Comparison of ENCODE assay signal across 8 cellular contexts in the genomic region with DNA sequence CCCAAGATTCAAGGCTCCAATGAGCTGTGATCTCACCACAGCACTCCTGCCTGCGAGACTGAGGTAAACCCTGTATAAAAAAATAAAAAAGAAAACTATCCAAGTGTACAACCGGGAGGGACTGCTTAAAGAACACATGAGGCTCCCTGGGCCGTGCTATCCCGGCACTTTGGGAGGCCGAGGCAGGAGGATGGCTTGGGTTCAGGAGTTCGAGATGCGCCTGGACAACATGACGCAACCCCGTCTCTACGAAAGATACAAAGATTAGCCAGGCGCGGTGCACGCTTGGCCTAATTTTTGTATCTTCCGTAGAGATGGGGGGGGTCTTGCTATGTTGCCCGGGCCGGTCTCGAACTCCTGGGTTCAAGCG.
DNase-seq lines count a peak whose midpoint lies in the region; ATAC-seq and TF ChIP-seq lines count a peak whose summit lies in the region.
"Not testable (repeated sequence)": the region's sequence is repeated elsewhere in the genome, so short reads cannot be mapped to it uniquely, and the experiment has no call there.

No MANE protein-coding gene starts in this region.

- H3K9me2 ChIP-seq in HCT116 (ENCODE audit: insufficient read depth); neural cell (ENCODE audit: insufficient read depth, low read length): not testable (repeated sequence)

- H4K20me1 ChIP-seq in HCT116 (ENCODE audit: insufficient read depth); neural cell (ENCODE audit: insufficient read depth): not testable (repeated sequence)

- RAD21 ChIA-PET in HCT116 (lab: Charles Lee; ENCODE audit: low non-redundant PET in 1 of 2, low total read pairs in 2 of 2, uncharacterized antibody in 2 of 2, unreplicated experiment in 2 of 2): interaction anchor here in 1 of 2 experiments (1.4 kb wide), 1 partner anchor 69 kb away, joined by 4 read pairs; no protein-coding TSS in a partner anchor

- not testable (repeated sequence) for H3K27me3 Mint-ChIP-seq in activated naive CD4-positive, alpha-beta T cell treated with anti-CD3 and anti-CD28 coated beads, Interleukin-2, amount 10 ng/mL, durations not matched to agents 7 days and 5 days

- not testable (repeated sequence) for H3K36me3 Mint-ChIP-seq in activated naive CD4-positive, alpha-beta T cell treated with anti-CD3 and anti-CD28 coated beads, Interleukin-2, amount 10 ng/mL, durations not matched to agents 7 days and 5 days

- not testable (repeated sequence) for TF ChIP-seq CTCF in BJ (IDR thresholded peaks at IDR 0.05; ENCODE audit: insufficient read depth, low read depth, low read length); HCT116 (IDR thresholded peaks at IDR 0.05 in 2 of 3, conservative IDR thresholded peaks at IDR 0.05 in 1 of 3; ENCODE audit: borderline replicate concordance in 1 of 3, insufficient read depth in 1 of 3, low read depth in 2 of 3, low read length in 2 of 3); Panc1 (IDR thresholded peaks at IDR 0.05); neural cell (IDR thresholded peaks at IDR 0.05; ENCODE audit: poor library complexity, severe bottlenecking)

- peak overlapping the region; percentile 72 for H3K4me2 ChIP-seq in HCT116 (ENCODE audit: low read length)
- H3K4me2 ChIP-seq in neural cell (ENCODE audit: low read length): not testable (repeated sequence)

- not testable (repeated sequence) for H3K9me3 Mint-ChIP-seq in activated naive CD4-positive, alpha-beta T cell treated with anti-CD3 and anti-CD28 coated beads, Interleukin-2, amount 10 ng/mL, durations not matched to agents 7 days and 5 days

- DNase-seq in BJ (ENCODE audit: low read depth); HCT116 (ENCODE audit: low read depth, low spot score); Panc1 (ENCODE audit: low read depth, low spot score); activated naive CD4-positive, alpha-beta T cell treated with anti-CD3 and anti-CD28 coated beads, Interleukin-2, amount 10 ng/mL, durations not matched to agents 7 days and 5 days; effector memory CD4-positive, alpha-beta T cell: not testable (repeated sequence)

- intact Hi-C loops in HCT116 (cut with micrococcal nuclease); Panc1 (cut with micrococcal nuclease; ENCODE audit: unreplicated experiment): not testable (repeated sequence)

- H3F3A ChIP-seq in neural cell (ENCODE audit: insufficient read depth, low read length, poor library complexity, severe bottlenecking): not testable (repeated sequence)

- in situ Hi-C loops in Panc1 (cut with HindIII; ENCODE audit: low pct_unique_long_range_greater_than_20kb, low sequenced_read_pairs): not testable (repeated sequence)

- not testable (repeated sequence) for TF ChIP-seq POLR2A in HCT116 (IDR thresholded peaks at IDR 0.05; ENCODE audit: borderline replicate concordance, extremely low read depth, insufficient read depth, insufficient read length)

- POLR2A ChIA-PET in BJ (lab: Charles Lee); HCT116 (lab: Charles Lee); Panc1 (lab: Charles Lee): not testable (repeated sequence)

- not testable (repeated sequence) for H3K36me3 ChIP-seq in BJ (ENCODE audit: control insufficient read depth, insufficient read depth, low read length); HCT116 (ENCODE audit: control insufficient read depth in 1 of 2, insufficient read depth in 2 of 2, low read length in 2 of 2); Panc1 (ENCODE audit: control insufficient read depth, insufficient read depth, low read length); effector memory CD4-positive, alpha-beta T cell (ENCODE audit: control insufficient read depth, insufficient read depth, low read length); iPS-20b (ENCODE audit: insufficient read depth, low read depth, low read length); neural cell (ENCODE audit: insufficient read depth, low read length); subcutaneous abdominal adipose tissue (ENCODE audit: control insufficient read depth in 5 of 5, insufficient read depth in 5 of 5, low read length in 5 of 5)

- H3K9ac ChIP-seq in HCT116 (ENCODE audit: low read length) (peak overlapping the region; percentile 78), neural cell (ENCODE audit: low read length) (peak overlapping the region; percentile 79), subcutaneous abdominal adipose tissue (ENCODE audit: low read length in 5 of 5) (peak overlapping the region in 3 of 5 donors; percentile 0 to 76 (median 69))
- H3K9ac ChIP-seq in iPS-20b (ENCODE audit: low read depth, low read length): not testable (repeated sequence)

- not testable (repeated sequence) for H3K4me1 ChIP-seq in HCT116 (ENCODE audit: control insufficient read depth in 1 of 2, insufficient read depth in 2 of 2, low read length in 2 of 2); Panc1 (ENCODE audit: control insufficient read depth, insufficient read depth, low read length); effector memory CD4-positive, alpha-beta T cell (ENCODE audit: control insufficient read depth, insufficient read depth, low read length, poor library complexity, severe bottlenecking); iPS-20b (ENCODE audit: insufficient read depth, low read length)
- peaks cover 0 to 10% (median 3%) of the 10 kb centered on the region in 5 donors for H3K4me1 ChIP-seq in subcutaneous abdominal adipose tissue (ENCODE audit: control insufficient read depth in 5 of 5, insufficient read depth in 5 of 5, low read length in 5 of 5)

- CTCF ChIA-PET in BJ (lab: Yijun Ruan, JAX); HCT116 (lab: Charles Lee); Panc1 (lab: Charles Lee): not testable (repeated sequence)
- CTCF ChIA-PET in activated naive CD4-positive, alpha-beta T cell treated with anti-CD3 and anti-CD28 coated beads, Interleukin-2, amount 10 ng/mL, durations not matched to agents 7 days and 5 days (lab: Charles Lee): interaction anchor here (0.6 kb wide), 1 partner anchor 28 kb away, joined by 3 read pairs; no protein-coding TSS in a partner anchor

- H3K4me1 Mint-ChIP-seq in activated naive CD4-positive, alpha-beta T cell treated with anti-CD3 and anti-CD28 coated beads, Interleukin-2, amount 10 ng/mL, durations not matched to agents 7 days and 5 days: peaks cover 15% of the 10 kb centered on the region

- H3K4me3 Mint-ChIP-seq in activated naive CD4-positive, alpha-beta T cell treated with anti-CD3 and anti-CD28 coated beads, Interleukin-2, amount 10 ng/mL, durations not matched to agents 7 days and 5 days: peak overlapping the region; percentile 86

- TF ChIP-seq RAD21 in HCT116 (IDR thresholded peaks at IDR 0.05; ENCODE audit: low read depth); neural cell (conservative IDR thresholded peaks at IDR 0.05): not testable (repeated sequence)

- H3K27me3 ChIP-seq in BJ (ENCODE audit: control insufficient read depth, insufficient read depth, low read length); HCT116 (ENCODE audit: insufficient read depth, low read length); Panc1 (ENCODE audit: control insufficient read depth, insufficient read depth, low read length); effector memory CD4-positive, alpha-beta T cell (replicated peaks; ENCODE audit: control insufficient read depth, insufficient read depth, low read length, poor library complexity, severe bottlenecking); iPS-20b (ENCODE audit: insufficient read depth, low read length); neural cell (ENCODE audit: insufficient read depth, low read depth, low read length); subcutaneous abdominal adipose tissue (ENCODE audit: control insufficient read depth in 5 of 5, insufficient read depth in 4 of 5, low read length in 5 of 5): not testable (repeated sequence)

- peak overlapping the region; percentile 91 for H3K27ac Mint-ChIP-seq in activated naive CD4-positive, alpha-beta T cell treated with anti-CD3 and anti-CD28 coated beads, Interleukin-2, amount 10 ng/mL, durations not matched to agents 7 days and 5 days

- H3K79me2 ChIP-seq in HCT116 (ENCODE audit: insufficient read depth, low read length); neural cell (replicated peaks; ENCODE audit: insufficient read depth, low read length): not testable (repeated sequence)

- peak; percentile 8 for ATAC-seq in HCT116
- ATAC-seq in Panc1: peak; percentile 5

- not testable (repeated sequence) for H3K9me3 ChIP-seq in HCT116 (ENCODE audit: control insufficient read depth in 1 of 2, insufficient read depth in 1 of 2, low read depth in 1 of 2, low read length in 2 of 2); Panc1 (ENCODE audit: control insufficient read depth, insufficient read depth, low read depth, low read length); effector memory CD4-positive, alpha-beta T cell (ENCODE audit: control insufficient read depth, low read length); iPS-20b (ENCODE audit: insufficient read depth, low read depth, low read length); neural cell (ENCODE audit: low read length); subcutaneous abdominal adipose tissue (ENCODE audit: control insufficient read depth in 5 of 5, low read length in 5 of 5)

- TF ChIP-seq EP300 in neural cell (conservative IDR thresholded peaks at IDR 0.05; ENCODE audit: poor library complexity, severe bottlenecking): not testable (repeated sequence)

- TSS peak; percentile 88 for BruUV-seq in HCT116 (replicated peaks; lab: Mats Ljungman, UMichigan)
- not testable (repeated sequence) for BruUV-seq in Panc1 (replicated peaks; lab: Mats Ljungman, UMichigan)

- H3K4me3 ChIP-seq in BJ (ENCODE audit: low read depth, low read length) (peak overlapping the region; percentile 71), HCT116 (replicated peaks in 1 of 2; ENCODE audit: low read depth in 1 of 2, low read length in 2 of 2) (peak overlapping the region; percentile 82 to 88), Panc1 (ENCODE audit: low read depth in 2 of 2, low read length in 2 of 2) (peak overlapping the region; percentile 54 to 64), iPS-20b (ENCODE audit: low read length) (peak overlapping the region; percentile 89), neural cell (ENCODE audit: low read length) (peak overlapping the region; percentile 72), subcutaneous abdominal adipose tissue (ENCODE audit: low read depth in 1 of 5, low read length in 5 of 5) (peak overlapping the region; percentile 47 to 93 (median 83))
- peak overlapping the region; percentile 84 for H3K4me3 ChIP-seq in effector memory CD4-positive, alpha-beta T cell (ENCODE audit: insufficient read depth, low read depth, low read length, poor library complexity, severe bottlenecking)

- H3K27ac ChIP-seq in HCT116 (ENCODE audit: low read depth, low read length): peak overlapping the region; percentile 27
- H3K27ac ChIP-seq in Panc1 (ENCODE audit: low read length): peak overlapping the region; percentile 75
- peak overlapping the region; percentile 78 for H3K27ac ChIP-seq in effector memory CD4-positive, alpha-beta T cell (ENCODE audit: insufficient read depth, low read length, poor library complexity, severe bottlenecking)
- H3K27ac ChIP-seq in iPS-20b (ENCODE audit: low read length): not testable (repeated sequence)
- H3K27ac ChIP-seq in neural cell (ENCODE audit: low read length): peak overlapping the region; percentile 61
- H3K27ac ChIP-seq in subcutaneous abdominal adipose tissue (ENCODE audit: low read depth, low read length): peak overlapping the region; percentile 74

- not testable (repeated sequence) for H2AFZ ChIP-seq in HCT116 (ENCODE audit: low read depth, low read length, poor library complexity, severe bottlenecking)
- peak overlapping the region; percentile 45 for H2AFZ ChIP-seq in neural cell (ENCODE audit: low read depth, low read length)
